ENCODE assay signal across 1 cellular context in genomic region chr19:19866599-19867248, GRCh38.
TF ChIP-seq lines count a peak whose summit lies in the region.

No MANE protein-coding gene starts in this region.

TF ChIP-seq in K562, 482 proteins besides CTCF, POLR2A, EP300 and RAD21 (continued from another document):
- peak; percentile 11; the same call in 1 of the 2 replicates for TF ChIP-seq ZBTB40 (IDR thresholded peaks at IDR 0.05)
- TF ChIP-seq ZBTB40 (CRISPR knock-in tag; IDR thresholded peaks at IDR 0.05) = no peak
- peak; percentile 71 for TF ChIP-seq MGA (IDR thresholded peaks at IDR 0.05)
- TF ChIP-seq NFIC (IDR thresholded peaks at IDR 0.05) = peak; percentile 79
- 0 out of 2 replicates have a peak, but pooled peaks have one; percentile 4 for TF ChIP-seq TOE1 (IDR thresholded peaks at IDR 0.05; ENCODE audit: borderline replicate concordance)
- TF ChIP-seq TOE1 (CRISPR knock-in tag; IDR thresholded peaks at IDR 0.05; ENCODE audit: borderline replicate concordance, low read depth) = no peak
- peak; percentile 51; the same call in 1 of the 2 replicates for TF ChIP-seq SPI1 (IDR thresholded peaks at IDR 0.05; ENCODE audit: borderline replicate concordance, low read depth, low read length)
- TF ChIP-seq PKNOX1 (IDR thresholded peaks at IDR 0.05) = no peak
- peak; percentile 67 for TF ChIP-seq FOXM1 (IDR thresholded peaks at IDR 0.05; ENCODE audit: low read depth)
- no peak for TF ChIP-seq FOXM1 (CRISPR knock-in tag; IDR thresholded peaks at IDR 0.05; ENCODE audit: low read depth)
- TF ChIP-seq CC2D1A (IDR thresholded peaks at IDR 0.05) = peak; percentile 32; the same call in 1 of the 2 replicates
- no peak for TF ChIP-seq BCL6 (CRISPR knock-in tag; IDR thresholded peaks at IDR 0.05)
- TF ChIP-seq IRF1 (CRISPR knock-in tag; IDR thresholded peaks at IDR 0.05; ENCODE audit: borderline replicate concordance) = no peak
- peak; percentile 82 for TF ChIP-seq L3MBTL2 (IDR thresholded peaks at IDR 0.05)
- no peak for TF ChIP-seq PTTG1 (tag; IDR thresholded peaks at IDR 0.05; ENCODE audit: low read depth)
- no peak for TF ChIP-seq KLF16 (IDR thresholded peaks at IDR 0.05)
- no peak for TF ChIP-seq HNRNPUL1 (IDR thresholded peaks at IDR 0.05; ENCODE audit: low read length)
- TF ChIP-seq CREBBP (IDR thresholded peaks at IDR 0.05; ENCODE audit: low read depth, low read length) = no peak
